Comparison of ENCODE assay signal across 1 cellular context in the genomic region with DNA sequence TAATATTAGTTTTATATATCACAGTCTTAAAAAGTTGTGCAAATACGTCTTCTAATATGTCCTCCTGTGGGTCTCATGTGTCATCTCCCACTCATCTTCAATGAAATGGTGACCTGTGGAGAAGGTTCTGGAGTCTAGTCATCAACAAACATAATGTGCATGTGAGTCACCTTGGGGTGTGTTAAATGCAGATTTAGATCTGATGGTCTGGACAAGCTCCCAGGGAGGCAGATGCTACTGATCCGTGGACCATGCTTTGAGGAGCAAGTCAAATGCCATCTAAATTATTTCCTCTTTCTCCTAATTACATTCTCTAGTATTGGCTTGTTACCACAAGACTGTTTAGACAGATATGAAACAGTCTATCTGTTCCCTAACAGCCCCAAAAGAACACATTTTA.
TF ChIP-seq lines count a peak whose summit lies in the region.

No MANE protein-coding gene starts in this region.

TF ChIP-seq in GM23338, 12 proteins besides CTCF, POLR2A, EP300 and RAD21:
- TF ChIP-seq, protein P1, sequence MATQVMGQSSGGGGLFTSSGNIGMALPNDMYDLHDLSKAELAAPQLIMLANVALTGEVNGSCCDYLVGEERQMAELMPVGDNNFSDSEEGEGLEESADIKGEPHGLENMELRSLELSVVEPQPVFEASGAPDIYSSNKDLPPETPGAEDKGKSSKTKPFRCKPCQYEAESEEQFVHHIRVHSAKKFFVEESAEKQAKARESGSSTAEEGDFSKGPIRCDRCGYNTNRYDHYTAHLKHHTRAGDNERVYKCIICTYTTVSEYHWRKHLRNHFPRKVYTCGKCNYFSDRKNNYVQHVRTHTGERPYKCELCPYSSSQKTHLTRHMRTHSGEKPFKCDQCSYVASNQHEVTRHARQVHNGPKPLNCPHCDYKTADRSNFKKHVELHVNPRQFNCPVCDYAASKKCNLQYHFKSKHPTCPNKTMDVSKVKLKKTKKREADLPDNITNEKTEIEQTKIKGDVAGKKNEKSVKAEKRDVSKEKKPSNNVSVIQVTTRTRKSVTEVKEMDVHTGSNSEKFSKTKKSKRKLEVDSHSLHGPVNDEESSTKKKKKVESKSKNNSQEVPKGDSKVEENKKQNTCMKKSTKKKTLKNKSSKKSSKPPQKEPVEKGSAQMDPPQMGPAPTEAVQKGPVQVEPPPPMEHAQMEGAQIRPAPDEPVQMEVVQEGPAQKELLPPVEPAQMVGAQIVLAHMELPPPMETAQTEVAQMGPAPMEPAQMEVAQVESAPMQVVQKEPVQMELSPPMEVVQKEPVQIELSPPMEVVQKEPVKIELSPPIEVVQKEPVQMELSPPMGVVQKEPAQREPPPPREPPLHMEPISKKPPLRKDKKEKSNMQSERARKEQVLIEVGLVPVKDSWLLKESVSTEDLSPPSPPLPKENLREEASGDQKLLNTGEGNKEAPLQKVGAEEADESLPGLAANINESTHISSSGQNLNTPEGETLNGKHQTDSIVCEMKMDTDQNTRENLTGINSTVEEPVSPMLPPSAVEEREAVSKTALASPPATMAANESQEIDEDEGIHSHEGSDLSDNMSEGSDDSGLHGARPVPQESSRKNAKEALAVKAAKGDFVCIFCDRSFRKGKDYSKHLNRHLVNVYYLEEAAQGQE (IDR thresholded peaks at IDR 0.05; ENCODE audit: unreplicated experiment), result no peak
- no peak for TF ChIP-seq JUNB (IDR thresholded peaks at IDR 0.05; ENCODE audit: unreplicated experiment)
- no peak for TF ChIP-seq STAT1 (IDR thresholded peaks at IDR 0.05; ENCODE audit: unreplicated experiment)
- TF ChIP-seq ZNF331 (CRISPR knock-in tag; IDR thresholded peaks at IDR 0.05; ENCODE audit: low read depth), result no peak
- TF ChIP-seq CREB1 (CRISPR knock-in tag; IDR thresholded peaks at IDR 0.05; ENCODE audit: low read depth), result no peak
- TF ChIP-seq, protein P2, sequence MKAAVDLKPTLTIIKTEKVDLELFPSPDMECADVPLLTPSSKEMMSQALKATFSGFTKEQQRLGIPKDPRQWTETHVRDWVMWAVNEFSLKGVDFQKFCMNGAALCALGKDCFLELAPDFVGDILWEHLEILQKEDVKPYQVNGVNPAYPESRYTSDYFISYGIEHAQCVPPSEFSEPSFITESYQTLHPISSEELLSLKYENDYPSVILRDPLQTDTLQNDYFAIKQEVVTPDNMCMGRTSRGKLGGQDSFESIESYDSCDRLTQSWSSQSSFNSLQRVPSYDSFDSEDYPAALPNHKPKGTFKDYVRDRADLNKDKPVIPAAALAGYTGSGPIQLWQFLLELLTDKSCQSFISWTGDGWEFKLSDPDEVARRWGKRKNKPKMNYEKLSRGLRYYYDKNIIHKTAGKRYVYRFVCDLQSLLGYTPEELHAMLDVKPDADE (IDR thresholded peaks at IDR 0.05), result no peak
- TF ChIP-seq, protein P3, sequence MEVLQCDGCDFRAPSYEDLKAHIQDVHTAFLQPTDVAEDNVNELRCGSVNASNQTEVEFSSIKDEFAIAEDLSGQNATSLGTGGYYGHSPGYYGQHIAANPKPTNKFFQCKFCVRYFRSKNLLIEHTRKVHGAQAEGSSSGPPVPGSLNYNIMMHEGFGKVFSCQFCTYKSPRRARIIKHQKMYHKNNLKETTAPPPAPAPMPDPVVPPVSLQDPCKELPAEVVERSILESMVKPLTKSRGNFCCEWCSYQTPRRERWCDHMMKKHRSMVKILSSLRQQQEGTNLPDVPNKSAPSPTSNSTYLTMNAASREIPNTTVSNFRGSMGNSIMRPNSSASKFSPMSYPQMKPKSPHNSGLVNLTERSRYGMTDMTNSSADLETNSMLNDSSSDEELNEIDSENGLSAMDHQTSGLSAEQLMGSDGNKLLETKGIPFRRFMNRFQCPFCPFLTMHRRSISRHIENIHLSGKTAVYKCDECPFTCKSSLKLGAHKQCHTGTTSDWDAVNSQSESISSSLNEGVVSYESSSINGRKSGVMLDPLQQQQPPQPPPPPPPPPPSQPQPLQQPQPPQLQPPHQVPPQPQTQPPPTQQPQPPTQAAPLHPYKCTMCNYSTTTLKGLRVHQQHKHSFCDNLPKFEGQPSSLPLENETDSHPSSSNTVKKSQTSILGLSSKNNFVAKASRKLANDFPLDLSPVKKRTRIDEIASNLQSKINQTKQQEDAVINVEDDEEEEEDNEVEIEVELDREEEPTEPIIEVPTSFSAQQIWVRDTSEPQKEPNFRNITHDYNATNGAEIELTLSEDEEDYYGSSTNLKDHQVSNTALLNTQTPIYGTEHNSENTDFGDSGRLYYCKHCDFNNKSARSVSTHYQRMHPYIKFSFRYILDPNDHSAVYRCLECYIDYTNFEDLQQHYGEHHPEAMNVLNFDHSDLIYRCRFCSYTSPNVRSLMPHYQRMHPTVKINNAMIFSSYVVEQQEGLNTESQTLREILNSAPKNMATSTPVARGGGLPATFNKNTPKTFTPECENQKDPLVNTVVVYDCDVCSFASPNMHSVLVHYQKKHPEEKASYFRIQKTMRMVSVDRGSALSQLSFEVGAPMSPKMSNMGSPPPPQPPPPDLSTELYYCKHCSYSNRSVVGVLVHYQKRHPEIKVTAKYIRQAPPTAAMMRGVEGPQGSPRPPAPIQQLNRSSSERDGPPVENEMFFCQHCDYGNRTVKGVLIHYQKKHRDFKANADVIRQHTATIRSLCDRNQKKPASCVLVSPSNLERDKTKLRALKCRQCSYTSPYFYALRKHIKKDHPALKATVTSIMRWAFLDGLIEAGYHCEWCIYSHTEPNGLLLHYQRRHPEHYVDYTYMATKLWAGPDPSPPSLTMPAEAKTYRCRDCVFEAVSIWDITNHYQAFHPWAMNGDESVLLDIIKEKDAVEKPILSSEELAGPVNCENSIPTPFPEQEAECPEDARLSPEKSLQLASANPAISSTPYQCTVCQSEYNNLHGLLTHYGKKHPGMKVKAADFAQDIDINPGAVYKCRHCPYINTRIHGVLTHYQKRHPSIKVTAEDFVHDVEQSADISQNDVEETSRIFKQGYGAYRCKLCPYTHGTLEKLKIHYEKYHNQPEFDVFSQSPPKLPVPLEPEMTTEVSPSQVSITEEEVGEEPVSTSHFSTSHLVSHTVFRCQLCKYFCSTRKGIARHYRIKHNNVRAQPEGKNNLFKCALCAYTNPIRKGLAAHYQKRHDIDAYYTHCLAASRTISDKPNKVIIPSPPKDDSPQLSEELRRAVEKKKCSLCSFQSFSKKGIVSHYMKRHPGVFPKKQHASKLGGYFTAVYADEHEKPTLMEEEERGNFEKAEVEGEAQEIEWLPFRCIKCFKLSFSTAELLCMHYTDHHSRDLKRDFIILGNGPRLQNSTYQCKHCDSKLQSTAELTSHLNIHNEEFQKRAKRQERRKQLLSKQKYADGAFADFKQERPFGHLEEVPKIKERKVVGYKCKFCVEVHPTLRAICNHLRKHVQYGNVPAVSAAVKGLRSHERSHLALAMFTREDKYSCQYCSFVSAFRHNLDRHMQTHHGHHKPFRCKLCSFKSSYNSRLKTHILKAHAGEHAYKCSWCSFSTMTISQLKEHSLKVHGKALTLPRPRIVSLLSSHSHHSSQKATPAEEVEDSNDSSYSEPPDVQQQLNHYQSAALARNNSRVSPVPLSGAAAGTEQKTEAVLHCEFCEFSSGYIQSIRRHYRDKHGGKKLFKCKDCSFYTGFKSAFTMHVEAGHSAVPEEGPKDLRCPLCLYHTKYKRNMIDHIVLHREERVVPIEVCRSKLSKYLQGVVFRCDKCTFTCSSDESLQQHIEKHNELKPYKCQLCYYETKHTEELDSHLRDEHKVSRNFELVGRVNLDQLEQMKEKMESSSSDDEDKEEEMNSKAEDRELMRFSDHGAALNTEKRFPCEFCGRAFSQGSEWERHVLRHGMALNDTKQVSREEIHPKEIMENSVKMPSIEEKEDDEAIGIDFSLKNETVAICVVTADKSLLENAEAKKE (CRISPR knock-in tag; IDR thresholded peaks at IDR 0.05), result no peak
